8 cellular contexts compared by ENCODE assay signal in genomic region chr2:197113221-197113831, GRCh38.
DNase-seq lines count a peak whose midpoint lies in the region; ATAC-seq, FAIRE-seq and TF ChIP-seq lines count a peak whose summit lies in the region.

No MANE protein-coding gene starts in this region.

- no peaks in the 10 kb centered on the region for H3K36me3 ChIP-seq in bronchial epithelial cell (ENCODE audit: control insufficient read depth, insufficient read depth, low read length)

- DNase-seq in EL, result peak; percentile 31
- peak; percentile 48 for DNase-seq in NOMO-1 treated with DMSO at 0.1 percent for 48 hours (lab: John Stamatoyannopoulos, UW; ENCODE audit: unreplicated experiment)
- DNase-seq in bronchial epithelial cell (ENCODE audit: low read depth), result peak; percentile 47
- DNase-seq in medulla oblongata (ENCODE audit: extremely low spot score), result peak; percentile 75

- TF ChIP-seq CTCF in bronchial epithelial cell (IDR thresholded peaks at IDR 0.05; ENCODE audit: insufficient read depth, low read length, severe bottlenecking), result peak; percentile 38

- ATAC-seq in HG02798 (IDR thresholded peaks at IDR 0.05; ENCODE audit: poor library complexity, unreplicated experiment), result peak; percentile 51
- ATAC-seq in GM21360 (IDR thresholded peaks at IDR 0.05; ENCODE audit: unreplicated experiment), result no peak
- no peak for ATAC-seq in HG03108 (IDR thresholded peaks at IDR 0.05; ENCODE audit: unreplicated experiment)

- H3K4me3 ChIP-seq in bronchial epithelial cell (ENCODE audit: low read depth, low read length), result no peak overlapping the region

- no peaks in the 10 kb centered on the region for H3K27me3 ChIP-seq in bronchial epithelial cell (ENCODE audit: control insufficient read depth, insufficient read depth, low read length)

- FAIRE-seq in A204.1 (lab: Jason Lieb, UNC), result peak; percentile 97
- no peak for FAIRE-seq in bronchial epithelial cell (lab: Jason Lieb, UNC)
